In genomic region chr1:16067127-16067768, GRCh38 we compare ENCODE assay signal across 12 cellular contexts. TPM values are rescaled to one million over a fixed set of nuclear protein-coding genes. Genes with fewer than 3 reads are reported as not detected.
DNase-seq lines count a peak whose midpoint lies in the region; ATAC-seq, FAIRE-seq and TF ChIP-seq lines count a peak whose summit lies in the region.
"Had no signal": no experiment of that assay in that cellular context is flagged by ENCODE, and none has a peak within 500 bp of the region (broad histone marks: within the 10 kb centered on the region; RNA-seq: fewer than 3 reads in every experiment).

No MANE protein-coding gene starts in this region.

- FAIRE-seq in kidney (lab: Jason Lieb, UNC), result no peak

- peaks cover 0 to 7% of the 10 kb centered on the region in 2 donors for H3K4me1 ChIP-seq in breast epithelium
- peaks cover 26 to 28% of the 10 kb centered on the region in 2 donors for H3K4me1 ChIP-seq in kidney (ENCODE audit: control insufficient read depth in 1 of 2, insufficient read depth in 1 of 2, low read depth in 1 of 2, low read length in 2 of 2)
- peaks cover 0 to 3% (median 0%) of the 10 kb centered on the region in 4 donors for H3K4me1 ChIP-seq in transverse colon

- peak overlapping the region in 1 of 2 donors; percentile 42 for H3K9ac ChIP-seq in kidney (ENCODE audit: low read length in 2 of 2)

- CTCF ChIA-PET in MCF 10A (lab: Yijun Ruan, JAX), result interaction anchor here (0.6 to 0.7 kb wide), 2 partner anchors 35 to 608 kb away, joined by 3 to 5 read pairs; no protein-coding TSS in a partner anchor

- H3K4me3 Mint-ChIP-seq in MCF 10A (ENCODE audit: unreplicated experiment), result no peak overlapping the region
- H3K4me3 Mint-ChIP-seq in T-helper 17 cell, result no peak overlapping the region

- H3K27me3 ChIP-seq in breast epithelium (no peaks in the 10 kb centered on the region), transverse colon (no peaks in the 10 kb centered on the region)

- H3K27ac Mint-ChIP-seq in MCF 10A (ENCODE audit: low read depth, unreplicated experiment) (peak overlapping the region; percentile 39), T-helper 17 cell (peak overlapping the region; percentile 27)

- peaks cover 16% of the 10 kb centered on the region for H3K27me3 Mint-ChIP-seq in MCF 10A (ENCODE audit: insufficient read depth, unreplicated experiment)
- peaks cover 20% of the 10 kb centered on the region for H3K27me3 Mint-ChIP-seq in T-helper 17 cell

- in situ Hi-C loops in transverse colon (cut with MboI; ENCODE audit: low pct_ligation_motif_present in 1 of 4, low pct_unique_long_range_greater_than_20kb in 1 of 4, low sequenced_read_pairs in 3 of 4), result no loop called here

- H3K36me3 Mint-ChIP-seq in MCF 10A (ENCODE audit: insufficient read depth, unreplicated experiment) (no peaks in the 10 kb centered on the region), T-helper 17 cell (ENCODE audit: low read depth) (no peaks in the 10 kb centered on the region)

- DNase-seq in MCF 10A (ENCODE audit: unreplicated experiment), result no peak
- DNase-seq in breast epithelium (ENCODE audit: low spot score in 2 of 2), result no peak
- no peak for DNase-seq in T-helper 17 cell
- DNase-seq in kidney, result peak; percentile 93
- peak; percentile 49 for DNase-seq in transverse colon
- no peak for DNase-seq in dedifferentiated amniotic fluid mesenchymal stem cell (ENCODE audit: extremely low spot score)
- no peak for DNase-seq in EL
- DNase-seq: activated CD4-positive, alpha-beta T cell treated with anti-CD3 and anti-CD28 coated beads for 4 hours; aorta had no signal

- H3K4me3 ChIP-seq in breast epithelium (no peak overlapping the region), kidney (ENCODE audit: low read length in 2 of 2) (no peak overlapping the region), transverse colon (no peak overlapping the region)

- ATAC-seq in T-helper 17 cell, result peak; percentile 18
- no peak for ATAC-seq in HG03378 (IDR thresholded peaks at IDR 0.05; ENCODE audit: unreplicated experiment)

- TF ChIP-seq CTCF in MCF 10A (IDR thresholded peaks at IDR 0.05; ENCODE audit: unreplicated experiment) (no peak), breast epithelium (IDR thresholded peaks at IDR 0.05) (no peak), kidney (IDR thresholded peaks at IDR 0.05; ENCODE audit: borderline replicate concordance, extremely low read depth, insufficient read depth) (no peak), transverse colon (IDR thresholded peaks at IDR 0.05) (no peak)

- H3K9me3 ChIP-seq in breast epithelium (no peaks in the 10 kb centered on the region), T-helper 17 cell (ENCODE audit: control insufficient read depth, low read length, poor library complexity, severe bottlenecking) (no peaks in the 10 kb centered on the region), kidney (ENCODE audit: control insufficient read depth in 1 of 2, low read length in 2 of 2) (no peaks in the 10 kb centered on the region), transverse colon (no peaks in the 10 kb centered on the region)

- H3K36me3 ChIP-seq in breast epithelium (no peaks in the 10 kb centered on the region), kidney (ENCODE audit: control insufficient read depth in 1 of 2, insufficient read depth in 2 of 2, low read length in 2 of 2) (no peaks in the 10 kb centered on the region), transverse colon (no peaks in the 10 kb centered on the region)

- no TSS peak for BruUV-seq in MCF 10A (replicated peaks; lab: Mats Ljungman, UMichigan)

- H3K27ac ChIP-seq in breast epithelium, result no peak overlapping the region
- peak overlapping the region; percentile 11 to 60 for H3K27ac ChIP-seq in kidney (ENCODE audit: low read depth in 2 of 2, low read length in 2 of 2)
- H3K27ac ChIP-seq in transverse colon, result no peak overlapping the region

- no peak for TF ChIP-seq EP300 in transverse colon (IDR thresholded peaks at IDR 0.05; ENCODE audit: low read depth)

- WGBS in transverse colon (ENCODE audit: low coverage in 1 of 2), 2 donors, result 21% methylated on average over 6 of the region's 6 CpGs; no CpG with 5 or more reads in 1 of the 2 donors

- intact Hi-C loops in MCF 10A (cut with micrococcal nuclease), result no loop called here
- intact Hi-C loops in breast epithelium (cut with DNase I; ENCODE audit: low total_unique reads), result no loop called here
- intact Hi-C loops in kidney (cut with DNase I), result no loop called here
- intact Hi-C loops in transverse colon (cut with DNase I; ENCODE audit: low total_unique reads), result no loop called here

- H3K4me1 Mint-ChIP-seq in MCF 10A (ENCODE audit: insufficient read depth, unreplicated experiment) (peaks cover 6% of the 10 kb centered on the region), T-helper 17 cell (peaks cover 36% of the 10 kb centered on the region)

- TF ChIP-seq POLR2A in breast epithelium (IDR thresholded peaks at IDR 0.05), result no peak
- no peak for TF ChIP-seq POLR2A in transverse colon (IDR thresholded peaks at IDR 0.05)

- no peaks in the 10 kb centered on the region for H3K9me3 Mint-ChIP-seq in MCF 10A (ENCODE audit: unreplicated experiment)

- POLR2A ChIA-PET in MCF 10A (lab: Yijun Ruan, JAX), result no interaction called here

RNA-seq across cellular contexts. Expression of gene FAM131C, which starts 6.2 kb away (rescaled TPM):
- total RNA-seq in MCF 10A (2022), result 0.20 TPM in 1 of 2 replicates, not detected in the other
- not detected for total RNA-seq in breast epithelium
- total RNA-seq in T-helper 17 cell, result not detected
- 5.0 TPM for total RNA-seq in kidney
- polyA plus RNA-seq in kidney (ENCODE audit: insufficient read depth, low read depth, low replicate concordance), result 12.0 TPM
- total RNA-seq in transverse colon, result 1 to 10 TPM in 1 of 4 donors, not detected in 3; 1.2 TPM
- total RNA-seq: mononuclear cell, OCI-LY7 had no signal

RNA-seq across cellular contexts. Expression of gene CLCNKB, which starts 23.7 kb away (rescaled TPM):
- total RNA-seq in MCF 10A (2022), result not detected in 2 replicates
- under 1 TPM; 0.32 to 0.88 (median 0.33) TPM for total RNA-seq in breast epithelium
- not detected for total RNA-seq in T-helper 17 cell
- total RNA-seq in kidney, result 60.6 TPM
- 519 TPM for polyA plus RNA-seq in kidney (ENCODE audit: insufficient read depth, low read depth, low replicate concordance)
- 1 to 10 TPM in 1 of 4 donors, under 1 TPM in 1, not detected in 2; 0.48 to 1.1 TPM for total RNA-seq in transverse colon
- total RNA-seq: mononuclear cell, OCI-LY7 had no signal

RNA-seq across cellular contexts. Expression of gene CLCNKA, which starts 45.4 kb away (rescaled TPM):
- not detected in 2 replicates for total RNA-seq in MCF 10A (2022)
- total RNA-seq in breast epithelium, result 1 to 10 TPM in 1 of 3 donors, under 1 TPM in 2; 0.33 to 1.1 (median 0.73) TPM
- not detected for total RNA-seq in T-helper 17 cell
- 7.8 TPM for total RNA-seq in kidney
- 187 TPM for polyA plus RNA-seq in kidney (ENCODE audit: insufficient read depth, low read depth, low replicate concordance)
- total RNA-seq in transverse colon, result 10 to 100 TPM in 1 of 4 donors, under 1 TPM in 2, not detected in 1; 0.68 to 21.7 (median 0.79) TPM
- total RNA-seq: mononuclear cell, OCI-LY7 had no signal

RNA-seq across cellular contexts. Expression of gene HSPB7, which starts 49.4 kb away (rescaled TPM):
- total RNA-seq in MCF 10A (2022), result not detected in 2 replicates
- total RNA-seq in breast epithelium, result 100 to 1,000 TPM in 1 of 3 donors, 10 to 100 TPM in 1, 1 to 10 TPM in 1; 8.8 to 183 (median 19.0) TPM
- not detected for total RNA-seq in T-helper 17 cell
- 29.1 TPM for total RNA-seq in kidney
- 17.0 TPM for polyA plus RNA-seq in kidney (ENCODE audit: insufficient read depth, low read depth, low replicate concordance)
- total RNA-seq in transverse colon, result 10 to 100 TPM in 2 of 4 donors, 1 to 10 TPM in 2; 6.0 to 63.1 (median 9.2) TPM
- total RNA-seq: mononuclear cell, OCI-LY7 had no signal

Comparison
In these comparisons a context has a peak if more than half of its experiments do, and no peak if none do; other contexts are left out.
1. DNase-seq: peak in kidney (single experiment) and transverse colon (single experiment); none in MCF 10A (single experiment), breast epithelium (0 of 2), T-helper 17 cell (0 of 3), dedifferentiated amniotic fluid mesenchymal stem cell (single experiment) and EL (single experiment).
2. H3K27ac ChIP-seq: peak in kidney (2 of 2); none in breast epithelium (0 of 2) and transverse colon (0 of 4).
3. RNA of gene CLCNKB, which starts 23.7 kb away (total RNA-seq): 60.6 TPM in kidney (single experiment); 0.48 to 1.1 TPM in transverse colon, 0.32 to 0.88 TPM in breast epithelium, not detected in MCF 10A and not detected in T-helper 17 cell; every median in the first group is over 10 times any median in the second.